ENCODE assay signal across 14 cellular contexts in the genomic region with DNA sequence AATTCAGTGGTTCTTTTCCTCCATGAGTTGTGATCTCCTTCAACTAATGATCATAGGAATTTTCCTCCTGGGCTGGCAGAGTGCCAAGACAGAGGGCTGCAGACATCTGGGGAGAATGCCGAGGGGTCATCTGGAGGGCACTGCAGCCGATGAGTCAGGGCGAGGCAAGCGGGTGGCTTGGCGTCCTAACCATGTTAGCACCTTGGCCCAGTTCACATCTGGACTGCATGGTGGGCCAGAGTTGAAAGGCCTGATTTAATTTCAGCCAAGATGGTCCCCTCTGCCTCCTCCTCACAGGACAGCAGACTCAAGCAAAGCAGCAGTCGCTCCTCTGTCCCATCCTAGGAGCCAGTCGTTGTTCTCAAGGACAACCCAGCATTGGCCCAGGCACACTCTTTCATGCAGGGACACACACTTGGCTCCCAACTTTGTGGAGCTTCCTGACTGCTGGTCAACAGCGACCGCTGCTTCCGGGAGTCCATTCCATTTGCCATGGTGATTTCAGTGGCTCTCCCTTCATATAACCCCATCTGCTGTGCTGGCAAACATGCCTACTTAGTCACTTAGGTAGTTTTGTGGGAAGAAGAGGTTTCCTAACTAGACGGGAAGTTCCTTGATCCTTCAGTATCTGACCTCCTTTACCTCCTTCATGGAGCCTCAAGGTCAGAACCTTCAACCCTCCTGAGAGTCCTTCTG.
DNase-seq lines count a peak whose midpoint lies in the region; ATAC-seq and TF ChIP-seq lines count a peak whose summit lies in the region.
"Had no signal": no experiment of that assay in that cellular context is flagged by ENCODE, and none has a peak within 500 bp of the region (broad histone marks: within the 10 kb centered on the region; RNA-seq: fewer than 3 reads in every experiment).

No MANE protein-coding gene starts in this region.

- intact Hi-C loops in sciatic nerve (cut with DNase I), result no loop called here

- no peak for TF ChIP-seq CTCF in choroid plexus epithelial cell (conservative IDR thresholded peaks at IDR 0.05; ENCODE audit: low read depth, low read length)

- no peak for ATAC-seq in sciatic nerve
- ATAC-seq: HepG2; naive thymus-derived CD8-positive, alpha-beta T cell had no signal

- DNase-seq in NCI-H82 (lab: John Stamatoyannopoulos, UW) (peak; percentile 44), NCI-H82 treated with DMSO at 0.1 percent for 48 hours (lab: John Stamatoyannopoulos, UW; ENCODE audit: unreplicated experiment) (no peak), RKO (ENCODE audit: low spot score) (peak; percentile 5), choroid plexus epithelial cell (ENCODE audit: low read depth) (peak; percentile 91), renal cortical epithelial cell (ENCODE audit: low read depth) (peak; percentile 61), sciatic nerve (ENCODE audit: low spot score) (no peak), erythroblast (lab: John Stamatoyannopoulos, UW) (no peak)
- DNase-seq in activated CD8-positive, alpha-beta memory T cell treated with anti-CD3 and anti-CD28 coated beads, Interleukin-2, amount 50 U/mL, for 4 hours, result no peak
- DNase-seq: ACHN; aorta; naive thymus-derived CD8-positive, alpha-beta T cell; NCI-H187 treated with DMSO at 0.1 percent for 48 hours had no signal

- no peak for TF ChIP-seq POLR2A in erythroblast (IDR thresholded peaks at IDR 0.05; ENCODE audit: low read length)

- H3K4me3 ChIP-seq in choroid plexus epithelial cell (ENCODE audit: low read depth, low read length), result no peak overlapping the region
- H3K4me3 ChIP-seq: skin epidermis had no signal

Comparison
In these comparisons a context has a peak if more than half of its experiments do, and no peak if none do; other contexts are left out.
1. DNase-seq: peak in NCI-H82 (single experiment), RKO (single experiment), choroid plexus epithelial cell (single experiment) and renal cortical epithelial cell (single experiment); none in NCI-H82 treated with DMSO at 0.1 percent for 48 hours (single experiment), sciatic nerve (single experiment), erythroblast (0 of 2) and activated CD8-positive, alpha-beta memory T cell treated with anti-CD3 and anti-CD28 coated beads, Interleukin-2, amount 50 U/mL, for 4 hours (single experiment).